In genomic region chr21:46078984-46079356, GRCh38 we compare ENCODE assay signal across 14 cellular contexts. TPM values are rescaled to one million over a fixed set of nuclear protein-coding genes. Genes with fewer than 3 reads are reported as not detected.
DNase-seq lines count a peak whose midpoint lies in the region; ATAC-seq lines count a peak whose summit lies in the region.
"Had no signal": no experiment of that assay in that cellular context is flagged by ENCODE, and none has a peak within 500 bp of the region (broad histone marks: within the 10 kb centered on the region; RNA-seq: fewer than 3 reads in every experiment).

No MANE protein-coding gene starts in this region.

- no peak for DNase-seq in Right ventricle myocardium inferior (ENCODE audit: missing footprints)
- DNase-seq in cardiac septum (ENCODE audit: low spot score), result no peak
- peak; percentile 73 for DNase-seq in fibroblast of gingiva (ENCODE audit: low read depth)
- DNase-seq in mucosa of gallbladder (ENCODE audit: low spot score), result peak; percentile 9
- no peak for DNase-seq in OCI-M2 (lab: John Stamatoyannopoulos, UW; ENCODE audit: unreplicated experiment)
- DNase-seq: central memory CD4-positive, alpha-beta T cell; COR-L47; NCI-H1930; NCI-H524 treated with DMSO at 0.1 percent for 48 hours; OCI-M1 had no signal

- intact Hi-C loops in Right ventricle myocardium inferior (cut with DNase I) (no loop called here), cardiac septum (cut with DNase I) (no loop called here)

- peak; percentile 61 for ATAC-seq in Right ventricle myocardium inferior
- no peak for ATAC-seq in GM21528 (IDR thresholded peaks at IDR 0.05; ENCODE audit: low FRiP score, unreplicated experiment)
- no peak for ATAC-seq in GM21717 (IDR thresholded peaks at IDR 0.05; ENCODE audit: unreplicated experiment)
- no peak for ATAC-seq in HG02970 (IDR thresholded peaks at IDR 0.05; ENCODE audit: low FRiP score, unreplicated experiment)
- ATAC-seq: GM23338 had no signal

RNA-seq across cellular contexts. Expression of gene COL6A2, which starts 18.9 kb away (rescaled TPM):
- 254 TPM for total RNA-seq in Right ventricle myocardium inferior
- 157 TPM for total RNA-seq in cardiac septum
- total RNA-seq in mucosa of gallbladder, result 1,004 TPM

Comparison
In these comparisons a context has a peak if more than half of its experiments do, and no peak if none do; other contexts are left out.
1. DNase-seq: peak in fibroblast of gingiva (single experiment) and mucosa of gallbladder (single experiment); none in Right ventricle myocardium inferior (single experiment), cardiac septum (single experiment) and OCI-M2 (single experiment).